8 cellular contexts compared by ENCODE assay signal in the genomic region with DNA sequence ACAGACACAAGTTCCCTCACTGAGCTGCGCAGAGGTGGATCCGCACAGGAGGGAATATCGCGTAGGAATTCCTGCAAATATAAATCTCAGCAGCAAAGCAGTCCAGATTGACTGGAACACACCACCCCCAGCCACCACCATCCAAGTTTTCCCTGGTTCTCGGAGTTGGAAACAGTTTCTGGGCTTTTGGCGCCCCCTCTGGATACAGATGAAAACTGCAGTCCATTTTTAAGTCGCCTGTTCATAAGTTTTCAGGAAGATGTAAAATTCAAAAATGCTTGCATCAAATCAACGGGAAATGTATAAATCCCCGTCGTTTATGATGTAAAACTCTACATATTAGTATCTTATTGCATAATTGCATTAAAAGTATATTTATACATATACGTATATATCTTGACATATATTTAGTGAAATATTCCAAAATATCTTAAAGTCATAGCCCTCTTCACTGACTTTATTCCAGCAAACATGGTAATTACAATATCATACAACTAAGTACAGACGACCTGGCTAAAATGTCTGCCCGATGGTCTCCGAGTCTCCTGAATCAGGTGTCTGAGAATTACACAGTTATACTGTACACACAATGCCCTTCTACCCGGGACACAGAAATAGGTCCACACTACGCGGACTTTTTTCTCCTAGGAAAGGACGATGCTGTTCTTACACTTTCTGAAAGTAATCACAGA. TPM values are rescaled to one million over a fixed set of nuclear protein-coding genes. Genes with fewer than 3 reads are reported as not detected.
DNase-seq lines count a peak whose midpoint lies in the region; ATAC-seq lines count a peak whose summit lies in the region.

No MANE protein-coding gene starts in this region.

- H3K27ac Mint-ChIP-seq in activated T-helper 1 cell treated with anti-CD3 and anti-CD28 coated beads, Interleukin-12 subunit alpha, Interleukin-12 subunit beta, Interleukin-2, Interleukin-4 antibody, amounts not matched to agents 30 ng/mL and 10 ng/mL and 1 ng/mL, durations not matched to agents 14 hours and 24 hours and 36 hours: peak overlapping the region; percentile 23

- peak overlapping the region; percentile 30 for H2AFZ ChIP-seq in trophoblast cell (ENCODE audit: insufficient read depth, low read length, poor library complexity)

- H3K14ac ChIP-seq in trophoblast cell (ENCODE audit: low read length): peak overlapping the region; percentile 59

- H2BK120ac ChIP-seq in trophoblast cell (ENCODE audit: insufficient read depth, low read length, poor library complexity): peak overlapping the region; percentile 82

- no peaks in the 10 kb centered on the region for H3K9me3 Mint-ChIP-seq in activated T-helper 1 cell treated with anti-CD3 and anti-CD28 coated beads, Interleukin-12 subunit alpha, Interleukin-12 subunit beta, Interleukin-2, Interleukin-4 antibody, amounts not matched to agents 30 ng/mL and 10 ng/mL and 1 ng/mL, durations not matched to agents 14 hours and 24 hours and 36 hours

- WGBS in trophoblast cell (ENCODE audit: extremely low coverage, insufficient coverage, insufficient read length): no CpG with 5 or more reads among the region's 18 CpGs

- H3K79me1 ChIP-seq in trophoblast cell (ENCODE audit: low read length): peaks cover 32% of the 10 kb centered on the region

- H3K36me3 ChIP-seq in trophoblast cell (ENCODE audit: control insufficient read depth in 1 of 2, insufficient read depth in 2 of 2, low read length in 2 of 2): peaks cover 11 to 12% of the 10 kb centered on the region in 2 experiments

- peak overlapping the region; percentile 4 for H4K8ac ChIP-seq in trophoblast cell (ENCODE audit: low read depth, low read length)

- H4K91ac ChIP-seq in trophoblast cell (ENCODE audit: low read depth, low read length): peak overlapping the region; percentile 50

- no peaks in the 10 kb centered on the region for H3K9me3 ChIP-seq in trophoblast cell (ENCODE audit: insufficient read depth, low read depth, low read length)

- H3K4me1 Mint-ChIP-seq in activated T-helper 1 cell treated with anti-CD3 and anti-CD28 coated beads, Interleukin-12 subunit alpha, Interleukin-12 subunit beta, Interleukin-2, Interleukin-4 antibody, amounts not matched to agents 30 ng/mL and 10 ng/mL and 1 ng/mL, durations not matched to agents 14 hours and 24 hours and 36 hours (ENCODE audit: low read depth): no peaks in the 10 kb centered on the region

- H3K27me3 Mint-ChIP-seq in activated T-helper 1 cell treated with anti-CD3 and anti-CD28 coated beads, Interleukin-12 subunit alpha, Interleukin-12 subunit beta, Interleukin-2, Interleukin-4 antibody, amounts not matched to agents 30 ng/mL and 10 ng/mL and 1 ng/mL, durations not matched to agents 14 hours and 24 hours and 36 hours (ENCODE audit: insufficient read depth): peaks cover 65% of the 10 kb centered on the region

- H3K79me2 ChIP-seq in trophoblast cell (ENCODE audit: control insufficient read depth, insufficient read depth, low read length, poor library complexity): peaks cover 18% of the 10 kb centered on the region

- H4K12ac ChIP-seq in trophoblast cell (ENCODE audit: low read depth, low read length): no peak overlapping the region

- peak overlapping the region; percentile 7 for H3K18ac ChIP-seq in trophoblast cell (ENCODE audit: low read length)

- DNase-seq in AG08395 (ENCODE audit: low spot score): peak; percentile 69
- peak; percentile 51 for DNase-seq in GM04504 (ENCODE audit: low read depth)
- DNase-seq in NCI-H2107 (lab: John Stamatoyannopoulos, UW): peak; percentile 47
- DNase-seq in activated T-helper 1 cell treated with anti-CD3 and anti-CD28 coated beads, Interleukin-12 subunit alpha, Interleukin-12 subunit beta, Interleukin-2, Interleukin-4 antibody, amounts not matched to agents 30 ng/mL and 10 ng/mL and 1 ng/mL, durations not matched to agents 14 hours and 24 hours and 36 hours (ENCODE audit: low spot score): no peak
- peak; percentile 68 to 95 (median 84) for DNase-seq in head of caudate nucleus
- DNase-seq in trophoblast cell: peak in 1 of 2 donors; percentile 37
- DNase-seq in GF-D8 (lab: John Stamatoyannopoulos, UW): no peak

- intact Hi-C loops in activated T-helper 1 cell treated with anti-CD3 and anti-CD28 coated beads, Interleukin-12 subunit alpha, Interleukin-12 subunit beta, Interleukin-2, Interleukin-4 antibody, amounts not matched to agents 30 ng/mL and 10 ng/mL and 1 ng/mL, durations not matched to agents 14 hours and 24 hours and 36 hours (cut with micrococcal nuclease): loop anchor here (5.0 to 10.0 kb wide), 2 partner anchors 644 to 1481 kb away; no protein-coding TSS in a partner anchor
- intact Hi-C loops in head of caudate nucleus (cut with DNase I): loop anchor here (10.0 kb wide), 1 partner anchor 1354 kb away; no protein-coding TSS in a partner anchor

- no peak overlapping the region for H3K9ac ChIP-seq in trophoblast cell (ENCODE audit: low read length)

- H2BK5ac ChIP-seq in trophoblast cell (ENCODE audit: low read depth, low read length, poor library complexity): peak overlapping the region; percentile 6

- peak overlapping the region; percentile 81 for H3K4me2 ChIP-seq in trophoblast cell (ENCODE audit: low read length)

- H3K27me3 ChIP-seq in trophoblast cell (ENCODE audit: insufficient read depth, low read length): peaks cover 9% of the 10 kb centered on the region

- no peak overlapping the region for H3K27ac ChIP-seq in trophoblast cell (ENCODE audit: low read depth, low read length)

- no peak overlapping the region for H3K4ac ChIP-seq in trophoblast cell (ENCODE audit: low read depth, low read length)

- H3K4me3 Mint-ChIP-seq in activated T-helper 1 cell treated with anti-CD3 and anti-CD28 coated beads, Interleukin-12 subunit alpha, Interleukin-12 subunit beta, Interleukin-2, Interleukin-4 antibody, amounts not matched to agents 30 ng/mL and 10 ng/mL and 1 ng/mL, durations not matched to agents 14 hours and 24 hours and 36 hours: no peak overlapping the region

- H2BK12ac ChIP-seq in trophoblast cell (ENCODE audit: low read length): peak overlapping the region; percentile 75

- H3K36me3 Mint-ChIP-seq in activated T-helper 1 cell treated with anti-CD3 and anti-CD28 coated beads, Interleukin-12 subunit alpha, Interleukin-12 subunit beta, Interleukin-2, Interleukin-4 antibody, amounts not matched to agents 30 ng/mL and 10 ng/mL and 1 ng/mL, durations not matched to agents 14 hours and 24 hours and 36 hours (ENCODE audit: low read depth): no peaks in the 10 kb centered on the region

- H3K4me1 ChIP-seq in trophoblast cell (ENCODE audit: control insufficient read depth in 1 of 2, insufficient read depth in 2 of 2, low read length in 2 of 2): peaks cover 27 to 38% of the 10 kb centered on the region in 2 experiments

- no peak overlapping the region for H2AK5ac ChIP-seq in trophoblast cell (ENCODE audit: low read length)

- no peak overlapping the region for H3K4me3 ChIP-seq in trophoblast cell (ENCODE audit: low read depth, low read length)

- ATAC-seq in GM18498 (IDR thresholded peaks at IDR 0.05; ENCODE audit: unreplicated experiment): no peak

- no peak overlapping the region for H3K23ac ChIP-seq in trophoblast cell (ENCODE audit: low read length)

RNA-seq across cellular contexts. Expression of gene SOX9, which starts 2.1 kb away (rescaled TPM):
- not detected in 2 replicates for total RNA-seq in activated T-helper 1 cell treated with anti-CD3 and anti-CD28 coated beads, Interleukin-12 subunit alpha, Interleukin-12 subunit beta, Interleukin-2, Interleukin-4 antibody, amounts not matched to agents 30 ng/mL and 10 ng/mL and 1 ng/mL, durations not matched to agents 14 hours and 24 hours and 36 hours
- 34.9 and 36.2 TPM in 2 replicates for polyA plus RNA-seq in trophoblast cell (2013)

Comparison
In these comparisons a context has a peak if more than half of its experiments do, and no peak if none do; other contexts are left out.
1. DNase-seq: peak in AG08395 (single experiment), GM04504 (single experiment), NCI-H2107 (single experiment) and head of caudate nucleus (42 of 42); none in activated T-helper 1 cell treated with anti-CD3 and anti-CD28 coated beads, Interleukin-12 subunit alpha, Interleukin-12 subunit beta, Interleukin-2, Interleukin-4 antibody, amounts not matched to agents 30 ng/mL and 10 ng/mL and 1 ng/mL, durations not matched to agents 14 hours and 24 hours and 36 hours (single experiment) and GF-D8 (single experiment).